ENCODE assay signal across 6 cellular contexts in the genomic region with DNA sequence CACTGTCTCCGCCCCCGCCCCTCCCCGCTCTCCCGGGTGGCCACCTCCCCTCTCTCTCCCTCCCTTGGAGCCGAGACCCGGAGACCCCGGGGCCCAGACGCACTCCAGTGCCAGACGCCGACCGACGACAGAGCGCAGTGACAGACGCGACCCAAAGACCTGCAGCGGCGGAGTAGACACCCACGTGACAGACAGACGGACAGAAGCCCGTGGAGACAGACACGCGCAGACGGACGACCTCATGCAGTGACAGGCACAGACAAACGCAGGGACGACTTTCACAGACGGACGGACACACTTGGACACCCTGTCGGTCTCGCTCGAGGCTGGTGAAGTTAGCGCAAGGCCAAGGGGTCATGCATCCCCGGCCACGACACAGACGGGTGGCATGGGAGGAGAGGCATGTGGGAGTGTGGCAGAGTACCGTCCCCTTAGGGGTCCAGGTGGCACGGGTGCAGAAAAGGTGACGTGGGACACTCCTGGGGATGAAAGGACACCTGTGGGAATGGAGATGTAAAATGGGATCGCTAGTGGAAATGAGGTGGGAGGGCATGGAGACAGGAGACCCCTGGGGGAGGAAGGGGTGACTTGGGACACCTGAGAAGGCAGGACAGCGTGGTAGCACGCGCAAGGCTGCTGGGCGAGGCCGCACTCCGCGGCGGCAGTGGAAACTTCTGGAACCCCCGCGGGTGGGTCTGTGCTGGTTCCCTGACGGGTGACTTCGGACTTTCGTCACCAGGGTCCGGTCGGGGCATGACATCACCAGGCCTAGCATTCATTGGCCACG. TPM values are rescaled to one million over a fixed set of nuclear protein-coding genes. Genes with fewer than 3 reads are reported as not detected.
A peak's percentile ranks its signal among the peaks of the same experiment; 100 is the strongest.
DNase-seq lines count a peak whose midpoint lies in the region; ATAC-seq and TF ChIP-seq lines count a peak whose summit lies in the region.

No MANE protein-coding gene starts in this region.

- no peaks in the 10 kb centered on the region for H3K36me3 ChIP-seq in osteoblast (ENCODE audit: insufficient read depth, low read length)

- H2AFZ ChIP-seq in osteoblast (ENCODE audit: low read length) = no peak overlapping the region

- H3K9me3 Mint-ChIP-seq in activated CD4-positive, alpha-beta T cell treated with anti-CD3 and anti-CD28 coated beads for 36 hours (ENCODE audit: low read depth) = no peaks in the 10 kb centered on the region

- no peak overlapping the region for H3K27ac ChIP-seq in osteoblast (ENCODE audit: low read depth, low read length)

- H3K27me3 ChIP-seq in osteoblast (ENCODE audit: insufficient read depth, low read length) = peaks cover 36% of the 10 kb centered on the region

- H3K9me3 ChIP-seq in osteoblast (ENCODE audit: low read depth, low read length) = no peaks in the 10 kb centered on the region

- intact Hi-C loops in activated CD4-positive, alpha-beta T cell treated with anti-CD3 and anti-CD28 coated beads for 36 hours (cut with DNase I, micrococcal nuclease) = loop anchor here (1.0 kb wide), 3 partner anchors 163 to 387 kb away; no protein-coding TSS in a partner anchor

- CTCF ChIA-PET in activated CD4-positive, alpha-beta T cell treated with anti-CD3 and anti-CD28 coated beads for 36 hours (lab: Charles Lee) = interaction anchor here (0.7 to 2.3 kb wide), 3 partner anchors 162 to 189 kb away, joined by 3 to 13 read pairs (median 9); no protein-coding TSS in a partner anchor

- H3K4me1 ChIP-seq in osteoblast (ENCODE audit: insufficient read depth, low read length) = no peaks in the 10 kb centered on the region

- H3K79me2 ChIP-seq in osteoblast (ENCODE audit: insufficient read depth, low read length) = no peaks in the 10 kb centered on the region

- H3K4me1 Mint-ChIP-seq in activated CD4-positive, alpha-beta T cell treated with anti-CD3 and anti-CD28 coated beads for 36 hours = peaks cover 14% of the 10 kb centered on the region

- DNase-seq in activated CD4-positive, alpha-beta T cell treated with anti-CD3 and anti-CD28 coated beads for 36 hours = peak; percentile 53
- no peak for DNase-seq in activated CD4-positive, alpha-beta T cell treated with anti-CD3 and anti-CD28 coated beads, Interleukin-2, amount 50 U/mL, for 1 hour
- peak; percentile 79 for DNase-seq in cerebellar cortex (ENCODE audit: low spot score)
- peak; percentile 73 for DNase-seq in osteoblast (ENCODE audit: insufficient read length, low spot score, missing footprints)
- no peak for DNase-seq in NCI-H446 (lab: John Stamatoyannopoulos, UW)
- no peak for DNase-seq in dermis blood vessel endothelial cell

- H3K4me2 ChIP-seq in osteoblast (ENCODE audit: insufficient read depth, low read length) = no peak overlapping the region

- no peak overlapping the region for H3K4me3 ChIP-seq in osteoblast (ENCODE audit: insufficient read depth, low read length)

- POLR2A ChIA-PET in activated CD4-positive, alpha-beta T cell treated with anti-CD3 and anti-CD28 coated beads for 36 hours (lab: Charles Lee) = no interaction called here

- no peak overlapping the region for H3K27ac Mint-ChIP-seq in activated CD4-positive, alpha-beta T cell treated with anti-CD3 and anti-CD28 coated beads for 36 hours

- ATAC-seq in activated CD4-positive, alpha-beta T cell treated with anti-CD3 and anti-CD28 coated beads for 36 hours = no peak

- peaks cover 5% of the 10 kb centered on the region for H4K20me1 ChIP-seq in osteoblast (ENCODE audit: insufficient read depth, low read length)

- H3K36me3 Mint-ChIP-seq in activated CD4-positive, alpha-beta T cell treated with anti-CD3 and anti-CD28 coated beads for 36 hours (ENCODE audit: low read depth) = no peaks in the 10 kb centered on the region

- peaks cover 36% of the 10 kb centered on the region for H3K27me3 Mint-ChIP-seq in activated CD4-positive, alpha-beta T cell treated with anti-CD3 and anti-CD28 coated beads for 36 hours

- no peak for TF ChIP-seq CTCF in osteoblast (IDR thresholded peaks at IDR 0.05; ENCODE audit: extremely low read depth, low read depth, low read length)

- H3K4me3 Mint-ChIP-seq in activated CD4-positive, alpha-beta T cell treated with anti-CD3 and anti-CD28 coated beads for 36 hours = peak overlapping the region; percentile 49

RNA-seq across cellular contexts. Expression of a gene that starts 0.5 kb away (rescaled TPM):
- under 1 TPM in 1 of 2 experiments, not detected in 1; 0.09 TPM for total RNA-seq in activated CD4-positive, alpha-beta T cell treated with anti-CD3 and anti-CD28 coated beads for 36 hours
- total RNA-seq in osteoblast (under 0.01 TPM in 2 replicates), dermis blood vessel endothelial cell (1.2 and 4.9 TPM in 2 replicates)

RNA-seq across cellular contexts. Expression of a gene that starts 6.6 kb away (rescaled TPM):
- total RNA-seq in activated CD4-positive, alpha-beta T cell treated with anti-CD3 and anti-CD28 coated beads for 36 hours = 1 to 10 TPM; 1.5 to 1.7 TPM
- total RNA-seq in osteoblast (4.7 and 5.8 TPM in 2 replicates), dermis blood vessel endothelial cell (2.2 and 2.9 TPM in 2 replicates)

RNA-seq across cellular contexts. Expression of a gene that starts 21.2 kb away (rescaled TPM):
- 100 to 1,000 TPM; 253 to 260 TPM for total RNA-seq in activated CD4-positive, alpha-beta T cell treated with anti-CD3 and anti-CD28 coated beads for 36 hours
- total RNA-seq in osteoblast = 31.2 and 42.0 TPM in 2 replicates
- 43.9 and 53.9 TPM in 2 replicates for total RNA-seq in dermis blood vessel endothelial cell

RNA-seq across cellular contexts. Expression of a gene that starts 29.0 kb away (rescaled TPM):
- 10 to 100 TPM; 22.2 to 31.1 TPM for total RNA-seq in activated CD4-positive, alpha-beta T cell treated with anti-CD3 and anti-CD28 coated beads for 36 hours
- total RNA-seq in osteoblast (115 TPM in 2 replicates), dermis blood vessel endothelial cell (43.6 and 61.4 TPM in 2 replicates)

RNA-seq across cellular contexts. Expression of a gene that starts 43.6 kb away (rescaled TPM):
- 10 to 100 TPM; 13.6 to 15.6 TPM for total RNA-seq in activated CD4-positive, alpha-beta T cell treated with anti-CD3 and anti-CD28 coated beads for 36 hours
- total RNA-seq in osteoblast (19.5 and 20.0 TPM in 2 replicates), dermis blood vessel endothelial cell (37.1 and 39.9 TPM in 2 replicates)

Comparison
In these comparisons a context has a peak if more than half of its experiments do, and no peak if none do; other contexts are left out.
1. DNase-seq: peak in activated CD4-positive, alpha-beta T cell treated with anti-CD3 and anti-CD28 coated beads for 36 hours (single experiment), cerebellar cortex (single experiment) and osteoblast (single experiment); none in activated CD4-positive, alpha-beta T cell treated with anti-CD3 and anti-CD28 coated beads, Interleukin-2, amount 50 U/mL, for 1 hour (single experiment), NCI-H446 (0 of 2) and dermis blood vessel endothelial cell (single experiment).